ENCODE assay signal across 16 cellular contexts in genomic region chr17:40515491-40516041, GRCh38. TPM values are rescaled to one million over a fixed set of nuclear protein-coding genes. Genes with fewer than 3 reads are reported as not detected.
DNase-seq lines count a peak whose midpoint lies in the region; ATAC-seq, FAIRE-seq and TF ChIP-seq lines count a peak whose summit lies in the region.
"Had no signal": no experiment of that assay in that cellular context is flagged by ENCODE, and none has a peak within 500 bp of the region (broad histone marks: within the 10 kb centered on the region; RNA-seq: fewer than 3 reads in every experiment).

No MANE protein-coding gene starts in this region.

- H3K9me3 ChIP-seq in CD8-positive, alpha-beta T cell (ENCODE audit: low read length), result no peaks in the 10 kb centered on the region
- H3K9me3 ChIP-seq in PC-9 (ENCODE audit: insufficient read depth, low read depth) (no peaks in the 10 kb centered on the region), BE2C (no peaks in the 10 kb centered on the region), SK-N-SH (no peaks in the 10 kb centered on the region)
- H3K9me3 ChIP-seq: ascending aorta, vagina had no signal

- H3K9ac ChIP-seq in SK-N-SH, result no peak overlapping the region

- H3K79me2 ChIP-seq in PC-9 (ENCODE audit: low read depth) (no peaks in the 10 kb centered on the region), SK-N-SH (ENCODE audit: insufficient read depth) (no peaks in the 10 kb centered on the region)
- H3K79me2 ChIP-seq: hepatocyte had no signal

- H3K9me2 ChIP-seq in PC-9 (ENCODE audit: insufficient read depth), result no peaks in the 10 kb centered on the region
- H3K9me2 ChIP-seq in SK-N-SH, result no peaks in the 10 kb centered on the region

- TF ChIP-seq CTCF in CD8-positive, alpha-beta T cell (IDR thresholded peaks at IDR 0.05), result no peak
- TF ChIP-seq CTCF in PC-9 (conservative IDR thresholded peaks at IDR 0.05) (no peak), BE2C (IDR thresholded peaks at IDR 0.05; ENCODE audit: low read depth, low read length) (no peak), SK-N-SH (IDR thresholded peaks at IDR 0.05) (no peak)

- WGBS in SK-N-SH (ENCODE audit: low lambda C conversion rate), result 94% methylated on average over 11 of the region's 11 CpGs

- no peaks in the 10 kb centered on the region for H3K36me3 Mint-ChIP-seq in CD8-positive, alpha-beta T cell
- no peaks in the 10 kb centered on the region for H3K36me3 Mint-ChIP-seq in activated naive CD4-positive, alpha-beta T cell treated with anti-CD3 and anti-CD28 coated beads, Interleukin-2, amount 50 U/mL, for 24 hours

- H4K20me1 ChIP-seq in PC-9 (ENCODE audit: insufficient read depth) (no peaks in the 10 kb centered on the region), SK-N-SH (ENCODE audit: insufficient read depth) (no peaks in the 10 kb centered on the region)

- H3K27me3 Mint-ChIP-seq in CD8-positive, alpha-beta T cell (ENCODE audit: low read depth), result peaks cover 4% of the 10 kb centered on the region
- H3K27me3 Mint-ChIP-seq in activated naive CD4-positive, alpha-beta T cell treated with anti-CD3 and anti-CD28 coated beads, Interleukin-2, amount 50 U/mL, for 24 hours, result peaks cover 1% of the 10 kb centered on the region

- intact Hi-C loops in CD8-positive, alpha-beta T cell (cut with DNase I, micrococcal nuclease), result loop anchor here (1.0 to 5.0 kb wide), 2 partner anchors 35 to 73 kb away; partner anchors contain the start of gene IGFBP4 (in 1 of the 2)
- intact Hi-C loops in PC-9 (cut with micrococcal nuclease; ENCODE audit: unreplicated experiment), result loop anchor here (5.0 kb wide), 2 partner anchors 73 to 1137 kb away; partner anchors contain the start of gene IGFBP4
- intact Hi-C loops in sciatic nerve (cut with DNase I), result no loop called here

- TF ChIP-seq POLR2A in H54 (IDR thresholded peaks at IDR 0.05; ENCODE audit: low read depth, low read length), result no peak

- peak; percentile 53 for ATAC-seq in CD8-positive, alpha-beta T cell
- no peak for ATAC-seq in sciatic nerve
- ATAC-seq in GM19351 (IDR thresholded peaks at IDR 0.05; ENCODE audit: unreplicated experiment), result no peak

- no peak overlapping the region for H2AFZ ChIP-seq in PC-9
- no peak overlapping the region for H2AFZ ChIP-seq in SK-N-SH (ENCODE audit: low read depth)
- H2AFZ ChIP-seq: hepatocyte had no signal

- CTCF ChIA-PET in CD8-positive, alpha-beta T cell (lab: Charles Lee), result interaction anchor here (1.0 to 1.2 kb wide), 3 partner anchors 16 to 34 kb away, joined by 3 to 4 read pairs (median 3); no protein-coding TSS in a partner anchor
- CTCF ChIA-PET in PC-9 (lab: Charles Lee) (no interaction called here), SK-N-SH (lab: Yijun Ruan, JAX) (interaction anchor here (4.3 kb wide), 1 partner anchor 40 kb away, joined by 19 read pairs; no protein-coding TSS in a partner anchor)

- DNase-seq in CD8-positive, alpha-beta T cell, result peak in 1 of 7 experiments; percentile 66
- DNase-seq in PC-9, result no peak
- peak; percentile 49 for DNase-seq in sciatic nerve (ENCODE audit: low spot score)
- no peak for DNase-seq in BE2C
- DNase-seq in SK-N-SH, result no peak
- no peak for DNase-seq in H54 (ENCODE audit: insufficient read length, low spot score)
- DNase-seq: activated CD4-positive, CD25-positive, alpha-beta regulatory T cell; mesenchymal stem cell; NCI-H226 had no signal

- peaks cover 46% of the 10 kb centered on the region for H3K4me1 ChIP-seq in CD8-positive, alpha-beta T cell (ENCODE audit: insufficient read depth, low read length)
- H3K4me1 ChIP-seq in PC-9 (replicated peaks; ENCODE audit: insufficient read depth), result peaks cover 99% of the 10 kb centered on the region
- H3K4me1 ChIP-seq in BE2C, result no peaks in the 10 kb centered on the region
- H3K4me1 ChIP-seq in SK-N-SH (ENCODE audit: control insufficient read depth in 1 of 2, insufficient read depth in 2 of 2, low read depth in 1 of 2, low read length in 1 of 2), result peaks cover 14 to 27% of the 10 kb centered on the region in 2 experiments; a peak in 3 of 4 replicates
- H3K4me1 ChIP-seq: ascending aorta had no signal

- H3K4me3 ChIP-seq in CD8-positive, alpha-beta T cell (ENCODE audit: low read depth, low read length), result no peak overlapping the region
- H3K4me3 ChIP-seq in PC-9, result no peak overlapping the region
- no peak overlapping the region for H3K4me3 ChIP-seq in BE2C (ENCODE audit: low read depth, low read length)
- no peak overlapping the region for H3K4me3 ChIP-seq in SK-N-SH (ENCODE audit: low read depth in 2 of 2, low read length in 1 of 2)
- H3K4me3 ChIP-seq: ascending aorta, hepatocyte, vagina had no signal

- no peak overlapping the region for H3K27ac ChIP-seq in CD8-positive, alpha-beta T cell (ENCODE audit: low read depth, low read length)
- H3K27ac ChIP-seq in PC-9 (peak overlapping the region; percentile 69), SK-N-SH (ENCODE audit: low read depth in 2 of 2, low read length in 1 of 2) (no peak overlapping the region)
- H3K27ac ChIP-seq: ascending aorta, hepatocyte, vagina had no signal

- H3K27ac Mint-ChIP-seq in CD8-positive, alpha-beta T cell, result peak overlapping the region; percentile 95
- peak overlapping the region; percentile 80 for H3K27ac Mint-ChIP-seq in activated naive CD4-positive, alpha-beta T cell treated with anti-CD3 and anti-CD28 coated beads, Interleukin-2, amount 50 U/mL, for 24 hours

- BruUV-seq in PC-9 (replicated peaks; lab: Mats Ljungman, UMichigan), result no TSS peak

- FAIRE-seq in H54 (lab: Jason Lieb, UNC), result no peak

- H3K4me2 ChIP-seq in PC-9, result peak overlapping the region; percentile 47; the same call in 1 of the 2 replicates
- no peak overlapping the region for H3K4me2 ChIP-seq in SK-N-SH
- H3K4me2 ChIP-seq: hepatocyte had no signal

- POLR2A ChIA-PET in CD8-positive, alpha-beta T cell (lab: Charles Lee), result interaction anchor here (0.8 to 2.8 kb wide), 4 partner anchors 13 to 45 kb away, joined by 3 to 16 read pairs (median 6); no protein-coding TSS in a partner anchor
- POLR2A ChIA-PET in PC-9 (lab: Charles Lee; ENCODE audit: unreplicated experiment) (no interaction called here), SK-N-SH (lab: Yijun Ruan, JAX) (no interaction called here)

- no peak for TF ChIP-seq RAD21 in SK-N-SH (IDR thresholded peaks at IDR 0.05; ENCODE audit: low read length)

- no peak for TF ChIP-seq EP300 in SK-N-SH (IDR thresholded peaks at IDR 0.05; ENCODE audit: borderline replicate concordance in 1 of 2, low read depth in 1 of 2, low read length in 1 of 2)

- H3K27me3 ChIP-seq in CD8-positive, alpha-beta T cell (ENCODE audit: insufficient read depth, low read length), result no peaks in the 10 kb centered on the region
- H3K27me3 ChIP-seq in PC-9 (ENCODE audit: insufficient read depth, low read depth) (no peaks in the 10 kb centered on the region), BE2C (no peaks in the 10 kb centered on the region), SK-N-SH (ENCODE audit: insufficient read depth) (no peaks in the 10 kb centered on the region)
- H3K27me3 ChIP-seq: ascending aorta, hepatocyte, vagina had no signal

- no peaks in the 10 kb centered on the region for H3K9me3 Mint-ChIP-seq in CD8-positive, alpha-beta T cell
- H3K9me3 Mint-ChIP-seq in activated naive CD4-positive, alpha-beta T cell treated with anti-CD3 and anti-CD28 coated beads, Interleukin-2, amount 50 U/mL, for 24 hours, result no peaks in the 10 kb centered on the region

- H3F3A ChIP-seq in PC-9 (ENCODE audit: insufficient read depth, low read depth), result peaks cover 71% of the 10 kb centered on the region
- peaks cover 22% of the 10 kb centered on the region for H3F3A ChIP-seq in SK-N-SH (replicated peaks; ENCODE audit: insufficient read depth)

- H3K4me1 Mint-ChIP-seq in CD8-positive, alpha-beta T cell (ENCODE audit: low read depth), result peaks cover 53% of the 10 kb centered on the region
- H3K4me1 Mint-ChIP-seq in activated naive CD4-positive, alpha-beta T cell treated with anti-CD3 and anti-CD28 coated beads, Interleukin-2, amount 50 U/mL, for 24 hours, result peaks cover 56% of the 10 kb centered on the region

- peak overlapping the region; percentile 83 for H3K4me3 Mint-ChIP-seq in CD8-positive, alpha-beta T cell
- H3K4me3 Mint-ChIP-seq in activated naive CD4-positive, alpha-beta T cell treated with anti-CD3 and anti-CD28 coated beads, Interleukin-2, amount 50 U/mL, for 24 hours, result peak overlapping the region; percentile 81

- H3K36me3 ChIP-seq in CD8-positive, alpha-beta T cell (ENCODE audit: insufficient read depth, low read length), result no peaks in the 10 kb centered on the region
- H3K36me3 ChIP-seq in PC-9 (ENCODE audit: low read depth) (no peaks in the 10 kb centered on the region), BE2C (no peaks in the 10 kb centered on the region), SK-N-SH (replicated peaks in 1 of 2; ENCODE audit: control insufficient read depth in 1 of 2, insufficient read depth in 2 of 2, low read length in 1 of 2) (no peaks in the 10 kb centered on the region)
- H3K36me3 ChIP-seq: ascending aorta, vagina had no signal

TF ChIP-seq in SK-N-SH, 30 proteins besides CTCF, POLR2A, EP300 and RAD21:
- TF ChIP-seq SIN3A (IDR thresholded peaks at IDR 0.05; ENCODE audit: borderline replicate concordance, low read depth, low read length) (no peak), TAF1 (IDR thresholded peaks at IDR 0.05; ENCODE audit: borderline replicate concordance, low read depth, low read length) (no peak)
TF ChIP-seq in SK-N-SH: peak in this region for 0.

RNA-seq across cellular contexts. Expression of gene TNS4, which starts 14.1 kb away (rescaled TPM):
- 1 to 10 TPM; 1.9 to 2.9 TPM for total RNA-seq in CD8-positive, alpha-beta T cell
- total RNA-seq in PC-9 (2021) (17.4 and 23.5 TPM in 2 replicates), sciatic nerve (0.36 TPM)
- polyA plus RNA-seq in BE2C (2012; ENCODE audit: insufficient read depth, insufficient read length, low read depth), result not detected
- polyA plus RNA-seq in SK-N-SH (2012; rRNA removed), result not detected in 2 replicates
- 0.01 TPM in 1 of 2 replicates, not detected in the other for polyA plus RNA-seq in SK-N-SH (2012; cell fraction: cytosol; rRNA removed)
- 0.02 TPM in 1 of 2 replicates, not detected in the other for polyA plus RNA-seq in SK-N-SH (2012; cell fraction: nucleus; rRNA removed)
- total RNA-seq: ascending aorta, hepatocyte, LHCN-M2 had no signal

RNA-seq across cellular contexts. Expression of gene CCR7, which starts 49.7 kb away (rescaled TPM):
- total RNA-seq in CD8-positive, alpha-beta T cell, result 100 to 1,000 TPM; 196 to 199 TPM
- total RNA-seq in PC-9 (2021) (not detected in 2 replicates), sciatic nerve (1.4 TPM)
- 0.39 TPM for polyA plus RNA-seq in BE2C (2012; ENCODE audit: insufficient read depth, insufficient read length, low read depth)
- polyA plus RNA-seq in SK-N-SH (2012; rRNA removed), result not detected in 2 replicates
- 0.03 and 0.05 TPM in 2 replicates for polyA plus RNA-seq in SK-N-SH (2012; cell fraction: cytosol; rRNA removed)
- 0.02 TPM in 1 of 2 replicates, not detected in the other for polyA plus RNA-seq in SK-N-SH (2012; cell fraction: nucleus; rRNA removed)
- total RNA-seq: ascending aorta, LHCN-M2, renal cortical epithelial cell, vagina had no signal

Comparison
In these comparisons a context has a peak if more than half of its experiments do, and no peak if none do; other contexts are left out.
1. RNA of gene CCR7, which starts 49.7 kb away (total RNA-seq): 196 to 199 TPM in CD8-positive, alpha-beta T cell; 1.4 TPM in sciatic nerve (single experiment) and not detected in PC-9; every median in the first group is over 10 times any median in the second.